Comparison of ENCODE assay signal across 1 cellular context in the genomic region with DNA sequence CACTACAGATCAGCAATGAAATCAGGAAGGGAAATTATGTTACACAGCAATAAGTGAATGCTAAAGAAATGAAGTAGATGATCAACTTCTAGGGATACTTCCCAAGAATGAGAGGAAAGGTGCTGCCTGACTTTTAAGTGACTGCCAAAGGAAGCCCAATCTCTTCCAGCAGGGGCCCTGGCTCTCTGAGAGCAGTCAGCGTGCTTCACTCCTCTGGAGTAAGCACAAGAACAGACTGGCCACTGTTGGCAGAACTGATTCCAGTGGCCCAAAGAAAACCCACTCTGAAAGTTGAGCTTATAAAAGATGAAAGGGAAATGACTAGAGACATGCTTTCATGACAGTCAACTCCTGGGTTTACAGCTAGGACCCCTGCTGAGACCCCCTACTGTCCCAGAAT.
TF ChIP-seq lines count a peak whose summit lies in the region.

No MANE protein-coding gene starts in this region.

TF ChIP-seq in HEK293, 187 proteins besides CTCF, POLR2A, EP300 and RAD21 (continued from another document):
- TF ChIP-seq, protein P1, sequence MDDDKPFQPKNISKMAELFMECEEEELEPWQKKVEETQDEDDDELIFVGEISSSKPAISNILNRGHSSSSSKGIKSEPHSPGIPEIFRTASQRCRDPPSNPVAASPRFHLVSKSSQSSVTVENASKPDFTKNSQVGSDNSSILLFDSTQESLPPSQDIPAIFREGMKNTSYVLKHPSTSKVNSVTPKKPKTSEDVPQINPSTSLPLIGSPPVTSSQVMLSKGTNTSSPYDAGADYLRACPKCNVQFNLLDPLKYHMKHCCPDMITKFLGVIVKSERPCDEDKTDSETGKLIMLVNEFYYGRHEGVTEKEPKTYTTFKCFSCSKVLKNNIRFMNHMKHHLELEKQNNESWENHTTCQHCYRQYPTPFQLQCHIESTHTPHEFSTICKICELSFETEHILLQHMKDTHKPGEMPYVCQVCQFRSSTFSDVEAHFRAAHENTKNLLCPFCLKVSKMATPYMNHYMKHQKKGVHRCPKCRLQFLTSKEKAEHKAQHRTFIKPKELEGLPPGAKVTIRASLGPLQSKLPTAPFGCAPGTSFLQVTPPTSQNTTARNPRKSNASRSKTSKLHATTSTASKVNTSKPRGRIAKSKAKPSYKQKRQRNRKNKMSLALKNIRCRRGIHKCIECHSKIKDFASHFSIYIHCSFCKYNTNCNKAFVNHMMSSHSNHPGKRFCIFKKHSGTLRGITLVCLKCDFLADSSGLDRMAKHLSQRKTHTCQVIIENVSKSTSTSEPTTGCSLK (tag by site-specific recombination; IDR thresholded peaks at IDR 0.05): no peak
